Comparison of ENCODE assay signal across 8 cellular contexts in genomic region chr13:113298001-113298945, GRCh38. TPM values are rescaled to one million over a fixed set of nuclear protein-coding genes. Genes with fewer than 3 reads are reported as not detected.
DNase-seq lines count a peak whose midpoint lies in the region; ATAC-seq and TF ChIP-seq lines count a peak whose summit lies in the region.

No MANE protein-coding gene starts in this region.

- POLR2A ChIA-PET in activated naive CD8-positive, alpha-beta T cell treated with anti-CD3 and anti-CD28 coated beads, Interleukin-2, amount 10 ng/mL, durations not matched to agents 7 days and 5 days (lab: Charles Lee), result interaction anchor here (1.2 to 2.5 kb wide), 2 partner anchors 9 to 89 kb away, joined by 4 to 14 read pairs; partner anchors contain the start of genes CUL4A and PCID2

- WGBS in tibial nerve, 2 donors, result 30 to 33% methylated on average over 21 of the region's 21 CpGs

- TF ChIP-seq CTCF in tibial nerve (IDR thresholded peaks at IDR 0.05) (no peak), GM13976 (IDR thresholded peaks at IDR 0.05; ENCODE audit: borderline replicate concordance, control extremely low read depth, extremely low read depth, insufficient read depth, missing control alignments) (no peak)

- peaks cover 3% of the 10 kb centered on the region for H3K27me3 Mint-ChIP-seq in stimulated activated naive CD8-positive, alpha-beta T cell treated with anti-CD3 and anti-CD28 coated beads, Interleukin-15, Interleukin-2, amounts not matched to agents 100 ng/mL and 50 ng/mL, for 24 hours
- peaks cover 11% of the 10 kb centered on the region for H3K27me3 Mint-ChIP-seq in activated naive CD8-positive, alpha-beta T cell treated with anti-CD3 and anti-CD28 coated beads, Interleukin-2, amount 10 ng/mL, durations not matched to agents 7 days and 5 days

- in situ Hi-C loops in GM13976 (cut with MboI; ENCODE audit: low sequenced_read_pairs, unreplicated experiment), result no loop called here

- DNase-seq in stimulated activated naive CD8-positive, alpha-beta T cell treated with anti-CD3 and anti-CD28 coated beads, Interleukin-15, Interleukin-2, amounts not matched to agents 100 U/mL and 50 U/mL, for 24 hours, result no peak
- no peak for DNase-seq in activated naive CD8-positive, alpha-beta T cell treated with anti-CD3 and anti-CD28 coated beads, Interleukin-2, amount 10 ng/mL, durations not matched to agents 7 days and 5 days
- peak; percentile 21 for DNase-seq in kidney tubule cell (ENCODE audit: low spot score)
- DNase-seq in tibial nerve (ENCODE audit: low spot score in 2 of 2), result no peak
- DNase-seq in DMS153 (lab: John Stamatoyannopoulos, UW), result no peak
- DNase-seq in GM13976 (ENCODE audit: low spot score), result no peak

- H3K9me3 ChIP-seq in tibial nerve, result no peaks in the 10 kb centered on the region

- H3K36me3 ChIP-seq in tibial nerve, result no peaks in the 10 kb centered on the region

- H3K4me1 Mint-ChIP-seq in stimulated activated naive CD8-positive, alpha-beta T cell treated with anti-CD3 and anti-CD28 coated beads, Interleukin-15, Interleukin-2, amounts not matched to agents 100 ng/mL and 50 ng/mL, for 24 hours (ENCODE audit: low read depth), result peaks cover 50% of the 10 kb centered on the region
- peaks cover 24% of the 10 kb centered on the region for H3K4me1 Mint-ChIP-seq in activated naive CD8-positive, alpha-beta T cell treated with anti-CD3 and anti-CD28 coated beads, Interleukin-2, amount 10 ng/mL, durations not matched to agents 7 days and 5 days

- H3K9me3 Mint-ChIP-seq in stimulated activated naive CD8-positive, alpha-beta T cell treated with anti-CD3 and anti-CD28 coated beads, Interleukin-15, Interleukin-2, amounts not matched to agents 100 ng/mL and 50 ng/mL, for 24 hours, result no peaks in the 10 kb centered on the region
- peaks cover 2% of the 10 kb centered on the region for H3K9me3 Mint-ChIP-seq in activated naive CD8-positive, alpha-beta T cell treated with anti-CD3 and anti-CD28 coated beads, Interleukin-2, amount 10 ng/mL, durations not matched to agents 7 days and 5 days

- no peaks in the 10 kb centered on the region for H3K27me3 ChIP-seq in tibial nerve

- TF ChIP-seq EP300 in tibial nerve (IDR thresholded peaks at IDR 0.05), result no peak

- peak overlapping the region; percentile 96 for H3K27ac Mint-ChIP-seq in stimulated activated naive CD8-positive, alpha-beta T cell treated with anti-CD3 and anti-CD28 coated beads, Interleukin-15, Interleukin-2, amounts not matched to agents 100 ng/mL and 50 ng/mL, for 24 hours
- peak overlapping the region; percentile 97 for H3K27ac Mint-ChIP-seq in activated naive CD8-positive, alpha-beta T cell treated with anti-CD3 and anti-CD28 coated beads, Interleukin-2, amount 10 ng/mL, durations not matched to agents 7 days and 5 days

- peak overlapping the region; percentile 96 for H3K4me3 Mint-ChIP-seq in stimulated activated naive CD8-positive, alpha-beta T cell treated with anti-CD3 and anti-CD28 coated beads, Interleukin-15, Interleukin-2, amounts not matched to agents 100 ng/mL and 50 ng/mL, for 24 hours
- peak overlapping the region; percentile 94 for H3K4me3 Mint-ChIP-seq in activated naive CD8-positive, alpha-beta T cell treated with anti-CD3 and anti-CD28 coated beads, Interleukin-2, amount 10 ng/mL, durations not matched to agents 7 days and 5 days

- H3K36me3 Mint-ChIP-seq in stimulated activated naive CD8-positive, alpha-beta T cell treated with anti-CD3 and anti-CD28 coated beads, Interleukin-15, Interleukin-2, amounts not matched to agents 100 ng/mL and 50 ng/mL, for 24 hours (ENCODE audit: low read depth), result peaks cover 15% of the 10 kb centered on the region
- H3K36me3 Mint-ChIP-seq in activated naive CD8-positive, alpha-beta T cell treated with anti-CD3 and anti-CD28 coated beads, Interleukin-2, amount 10 ng/mL, durations not matched to agents 7 days and 5 days, result peaks cover 11% of the 10 kb centered on the region

- TF ChIP-seq POLR2A in tibial nerve (IDR thresholded peaks at IDR 0.05), result no peak

- peaks cover 0 to 42% (median 7%) of the 10 kb centered on the region in 4 donors for H3K4me1 ChIP-seq in tibial nerve

- H3K4me3 ChIP-seq in tibial nerve, result peak overlapping the region; percentile 67 to 98 (median 92)

- peak overlapping the region in 3 of 4 donors; percentile 83 to 90 (median 89) for H3K27ac ChIP-seq in tibial nerve

- ATAC-seq in stimulated activated naive CD8-positive, alpha-beta T cell treated with anti-CD3 and anti-CD28 coated beads, Interleukin-15, Interleukin-2, amounts not matched to agents 100 U/mL and 50 U/mL, for 24 hours, result no peak
- ATAC-seq in activated naive CD8-positive, alpha-beta T cell treated with anti-CD3 and anti-CD28 coated beads, Interleukin-2, amount 10 ng/mL, durations not matched to agents 7 days and 5 days (ENCODE audit: low read depth), result no peak
- ATAC-seq in HG03565 (IDR thresholded peaks at IDR 0.05; ENCODE audit: unreplicated experiment), result no peak

RNA-seq across cellular contexts. Expression of gene LAMP1, which starts 1.2 kb away (rescaled TPM):
- 10 to 100 TPM; 90.1 to 96.5 TPM for total RNA-seq in activated naive CD8-positive, alpha-beta T cell treated with anti-CD3 and anti-CD28 coated beads, Interleukin-2, amount 10 ng/mL, durations not matched to agents 7 days and 5 days
- 100 to 1,000 TPM; 114 to 166 (median 130) TPM for total RNA-seq in tibial nerve
